1 cellular context compared by ENCODE assay signal in the genomic region with DNA sequence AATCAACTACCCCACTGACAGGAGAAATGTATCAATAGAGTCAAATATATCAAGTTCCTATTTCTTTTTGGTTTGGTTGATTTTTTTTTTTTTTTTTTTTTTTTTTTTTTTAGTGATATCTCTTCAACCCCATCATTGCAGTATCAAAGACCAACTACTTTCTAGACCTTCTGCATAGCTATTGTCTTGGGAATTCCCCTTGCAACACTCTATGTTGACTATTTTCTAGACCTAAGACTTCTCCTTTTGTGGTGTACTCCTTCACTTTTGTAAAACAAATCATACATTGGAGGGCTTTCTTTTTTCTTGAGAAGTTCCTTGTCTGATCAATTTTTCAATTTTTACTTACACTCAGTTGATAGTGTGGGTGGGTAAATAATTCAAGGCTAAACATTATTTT.
TF ChIP-seq lines count a peak whose summit lies in the region.

No MANE protein-coding gene starts in this region.

TF ChIP-seq in WTC11, 78 proteins besides CTCF, POLR2A, EP300 and RAD21 (continued from another document):
- TF ChIP-seq, protein P1, sequence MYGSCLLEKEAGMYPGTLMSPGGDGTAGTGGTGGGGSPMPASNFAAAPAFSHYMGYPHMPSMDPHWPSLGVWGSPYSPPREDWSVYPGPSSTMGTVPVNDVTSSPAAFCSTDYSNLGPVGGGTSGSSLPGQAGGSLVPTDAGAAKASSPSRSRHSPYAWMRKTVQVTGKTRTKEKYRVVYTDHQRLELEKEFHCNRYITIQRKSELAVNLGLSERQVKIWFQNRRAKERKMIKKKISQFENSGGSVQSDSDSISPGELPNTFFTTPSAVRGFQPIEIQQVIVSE (CRISPR knock-in tag; IDR thresholded peaks at IDR 0.05; ENCODE audit: borderline replicate concordance), result no peak
- TF ChIP-seq ZNF219 (CRISPR knock-in tag; IDR thresholded peaks at IDR 0.05; ENCODE audit: borderline replicate concordance) (no peak), ZNF396 (CRISPR knock-in tag; IDR thresholded peaks at IDR 0.05; ENCODE audit: borderline replicate concordance) (no peak), ZNF317 (CRISPR knock-in tag; IDR thresholded peaks at IDR 0.05; ENCODE audit: borderline replicate concordance, low read depth) (no peak), ZNF532 (CRISPR knock-in tag; IDR thresholded peaks at IDR 0.05; ENCODE audit: borderline replicate concordance) (no peak), ZBTB43 (CRISPR knock-in tag; IDR thresholded peaks at IDR 0.05) (no peak), USF1 (CRISPR knock-in tag; IDR thresholded peaks at IDR 0.05) (no peak), RELA (CRISPR knock-in tag; IDR thresholded peaks at IDR 0.05; ENCODE audit: borderline replicate concordance) (no peak), JAZF1 (CRISPR knock-in tag; IDR thresholded peaks at IDR 0.05) (no peak)
